ENCODE assay signal across 13 cellular contexts in genomic region chr14:58731465-58732330, GRCh38.
DNase-seq lines count a peak whose midpoint lies in the region; ATAC-seq and TF ChIP-seq lines count a peak whose summit lies in the region.
"Had no signal": no experiment of that assay in that cellular context is flagged by ENCODE, and none has a peak within 500 bp of the region (broad histone marks: within the 10 kb centered on the region; RNA-seq: fewer than 3 reads in every experiment).

No MANE protein-coding gene starts in this region.

- no peak for ATAC-seq in naive thymus-derived CD4-positive, alpha-beta T cell
- ATAC-seq: K562 had no signal

- H3K27me3 Mint-ChIP-seq in mesothelial cell of epicardium (ENCODE audit: low read depth), result no peaks in the 10 kb centered on the region
- peaks cover 0 to 7% (median 0%) of the 10 kb centered on the region in 5 donors for H3K27me3 Mint-ChIP-seq in naive thymus-derived CD4-positive, alpha-beta T cell
- no peaks in the 10 kb centered on the region for H3K27me3 Mint-ChIP-seq in neural progenitor cell (ENCODE audit: insufficient read depth, low read depth)

- H3K36me3 Mint-ChIP-seq in mesothelial cell of epicardium, result no peaks in the 10 kb centered on the region
- H3K36me3 Mint-ChIP-seq in naive thymus-derived CD4-positive, alpha-beta T cell, result no peaks in the 10 kb centered on the region
- H3K36me3 Mint-ChIP-seq in neural progenitor cell, result no peaks in the 10 kb centered on the region

- H3K27me3 ChIP-seq in Peyer's patch (no peaks in the 10 kb centered on the region), neural progenitor cell (no peaks in the 10 kb centered on the region)
- no peaks in the 10 kb centered on the region for H3K27me3 ChIP-seq in naive thymus-derived CD4-positive, alpha-beta T cell (ENCODE audit: control insufficient read depth in 2 of 2, insufficient read depth in 2 of 2, low read length in 2 of 2)

- peaks cover 3% of the 10 kb centered on the region for H3K9me3 Mint-ChIP-seq in mesothelial cell of epicardium
- peaks cover 0 to 2% (median 0%) of the 10 kb centered on the region in 11 donors for H3K9me3 Mint-ChIP-seq in naive thymus-derived CD4-positive, alpha-beta T cell
- no peaks in the 10 kb centered on the region for H3K9me3 Mint-ChIP-seq in neural progenitor cell
- H3K9me3 Mint-ChIP-seq: nephron progenitor cell had no signal

- H3K4me1 ChIP-seq in Peyer's patch (no peaks in the 10 kb centered on the region), neural progenitor cell (no peaks in the 10 kb centered on the region)
- no peaks in the 10 kb centered on the region for H3K4me1 ChIP-seq in naive thymus-derived CD4-positive, alpha-beta T cell (ENCODE audit: control insufficient read depth in 2 of 2, insufficient read depth in 2 of 2, low read length in 2 of 2)

- H3K79me2 ChIP-seq in neural progenitor cell (ENCODE audit: low read depth), result no peaks in the 10 kb centered on the region

- CTCF ChIA-PET in naive thymus-derived CD4-positive, alpha-beta T cell (lab: Charles Lee), result no interaction called here

- in situ Hi-C loops in GM13977 (cut with MboI; ENCODE audit: low pct_unique_long_range_greater_than_20kb, low sequenced_read_pairs, unreplicated experiment), result no loop called here

- TF ChIP-seq CTCF in AG09319 (IDR thresholded peaks at IDR 0.05; ENCODE audit: low read depth, low read length), result no peak
- no peak for TF ChIP-seq CTCF in mesothelial cell of epicardium (IDR thresholded peaks at IDR 0.05; ENCODE audit: unreplicated experiment)
- no peak for TF ChIP-seq CTCF in GM13977 (IDR thresholded peaks at IDR 0.05; ENCODE audit: extremely low read depth, insufficient read depth, missing control alignments)
- no peak for TF ChIP-seq CTCF in Peyer's patch (IDR thresholded peaks at IDR 0.05)
- no peak for TF ChIP-seq CTCF in neural progenitor cell (IDR thresholded peaks at IDR 0.05)

- no peak overlapping the region for H2AFZ ChIP-seq in neural progenitor cell (replicated peaks)

- H3K27ac ChIP-seq in Peyer's patch, result no peak overlapping the region
- H3K27ac ChIP-seq in naive thymus-derived CD4-positive, alpha-beta T cell (ENCODE audit: low read depth, low read length), result no peak overlapping the region
- H3K27ac ChIP-seq in neural progenitor cell, result no peak overlapping the region
- H3K27ac ChIP-seq: VCaP had no signal

- intact Hi-C loops in naive thymus-derived CD4-positive, alpha-beta T cell (cut with micrococcal nuclease), result no loop called here

- no peaks in the 10 kb centered on the region for H3K9me3 ChIP-seq in Peyer's patch
- H3K9me3 ChIP-seq in naive thymus-derived CD4-positive, alpha-beta T cell (ENCODE audit: control insufficient read depth in 2 of 3, low read length in 3 of 3), result no peaks in the 10 kb centered on the region
- H3K9me3 ChIP-seq in neural progenitor cell (ENCODE audit: low read depth), result no peaks in the 10 kb centered on the region

- H3K4me3 ChIP-seq in Peyer's patch, result no peak overlapping the region
- no peak overlapping the region for H3K4me3 ChIP-seq in naive thymus-derived CD4-positive, alpha-beta T cell (ENCODE audit: low read length)
- no peak overlapping the region for H3K4me3 ChIP-seq in neural progenitor cell
- H3K4me3 ChIP-seq: K562 had no signal

- POLR2A ChIA-PET in naive thymus-derived CD4-positive, alpha-beta T cell (lab: Charles Lee), result no interaction called here

- H3K4me3 Mint-ChIP-seq in mesothelial cell of epicardium (no peak overlapping the region), neural progenitor cell (no peak overlapping the region)
- H3K4me3 Mint-ChIP-seq in naive thymus-derived CD4-positive, alpha-beta T cell, result no peak overlapping the region
- H3K4me3 Mint-ChIP-seq: nephron progenitor cell had no signal

- H3K4me1 Mint-ChIP-seq in mesothelial cell of epicardium (peaks cover 20% of the 10 kb centered on the region), neural progenitor cell (no peaks in the 10 kb centered on the region)
- peaks cover 0 to 5% (median 0%) of the 10 kb centered on the region in 7 donors for H3K4me1 Mint-ChIP-seq in naive thymus-derived CD4-positive, alpha-beta T cell

- H3K27ac Mint-ChIP-seq in mesothelial cell of epicardium, result peak overlapping the region; percentile 28
- no peak overlapping the region for H3K27ac Mint-ChIP-seq in naive thymus-derived CD4-positive, alpha-beta T cell
- H3K27ac Mint-ChIP-seq in neural progenitor cell, result no peak overlapping the region
- H3K27ac Mint-ChIP-seq: nephron progenitor cell had no signal

- no peaks in the 10 kb centered on the region for H4K20me1 ChIP-seq in neural progenitor cell (ENCODE audit: low read depth)

- no peak for TF ChIP-seq POLR2A in Peyer's patch (IDR thresholded peaks at IDR 0.05)

- no peaks in the 10 kb centered on the region for H3F3A ChIP-seq in neural progenitor cell (ENCODE audit: low read depth)

- no peak overlapping the region for H3K9ac ChIP-seq in neural progenitor cell

- H3K36me3 ChIP-seq in Peyer's patch, result no peaks in the 10 kb centered on the region
- H3K36me3 ChIP-seq in naive thymus-derived CD4-positive, alpha-beta T cell (ENCODE audit: control insufficient read depth in 2 of 3, insufficient read depth in 3 of 3, low read length in 3 of 3), result no peaks in the 10 kb centered on the region
- H3K36me3 ChIP-seq in neural progenitor cell, result no peaks in the 10 kb centered on the region

- DNase-seq in AG09319 (ENCODE audit: extremely low read depth, low read depth), result peak; percentile 88
- peak; percentile 96 for DNase-seq in NCI-H226
- peak; percentile 73 for DNase-seq in epidermal melanocyte (ENCODE audit: insufficient read length, low spot score)
- DNase-seq in mesothelial cell of epicardium (ENCODE audit: low spot score in 2 of 2, unreplicated experiment in 2 of 2), result no peak
- DNase-seq in GM13977 (ENCODE audit: low spot score), result no peak
- no peak for DNase-seq in Peyer's patch
- DNase-seq in naive thymus-derived CD4-positive, alpha-beta T cell, result no peak
- no peak for DNase-seq in neural progenitor cell (ENCODE audit: low spot score)
- DNase-seq: activated effector memory CD4-positive, alpha-beta T cell treated with anti-CD3 and anti-CD28 coated beads, Interleukin-2, amount 50 U/mL, for 16 hours; NCI-H69; nephron progenitor cell had no signal

- H3K4me2 ChIP-seq in neural progenitor cell, result no peak overlapping the region

Comparison
In these comparisons a context has a peak if more than half of its experiments do, and no peak if none do; other contexts are left out.
1. DNase-seq: peak in AG09319 (single experiment), NCI-H226 (single experiment) and epidermal melanocyte (single experiment); none in mesothelial cell of epicardium (0 of 2), GM13977 (single experiment), Peyer's patch (0 of 3), naive thymus-derived CD4-positive, alpha-beta T cell (0 of 9) and neural progenitor cell (single experiment).